In genomic region chr3:56894912-56895431, GRCh38 we compare ENCODE assay signal across 9 cellular contexts.
DNase-seq lines count a peak whose midpoint lies in the region; ATAC-seq and TF ChIP-seq lines count a peak whose summit lies in the region.
"Had no signal": no experiment of that assay in that cellular context is flagged by ENCODE, and none has a peak within 500 bp of the region (broad histone marks: within the 10 kb centered on the region; RNA-seq: fewer than 3 reads in every experiment).

No MANE protein-coding gene starts in this region.

- no peak for TF ChIP-seq POLR2A in prostate gland (IDR thresholded peaks at IDR 0.05)

- ATAC-seq in CD4-positive, alpha-beta T cell (ENCODE audit: poor library complexity) = peak; percentile 81
- ATAC-seq in GM19463 (IDR thresholded peaks at IDR 0.05; ENCODE audit: unreplicated experiment) = peak; percentile 76

- no peaks in the 10 kb centered on the region for H3K9me3 Mint-ChIP-seq in CD4-positive, alpha-beta T cell

- no peaks in the 10 kb centered on the region for H3K27me3 ChIP-seq in CD4-positive, alpha-beta T cell (ENCODE audit: control insufficient read depth, insufficient read depth, low read length)
- H3K27me3 ChIP-seq in prostate gland (replicated peaks; ENCODE audit: insufficient read depth) = no peaks in the 10 kb centered on the region

- peak overlapping the region; percentile 11 for H3K27ac ChIP-seq in CD4-positive, alpha-beta T cell (ENCODE audit: low read depth, low read length)
- H3K27ac ChIP-seq in prostate gland = no peak overlapping the region
- H3K27ac ChIP-seq: SK-N-MC had no signal

- intact Hi-C loops in CD4-positive, alpha-beta T cell (cut with DNase I, micrococcal nuclease) = no loop called here
- intact Hi-C loops in prostate gland (cut with DNase I) = no loop called here

- H3K27me3 Mint-ChIP-seq in CD4-positive, alpha-beta T cell = no peaks in the 10 kb centered on the region

- WGBS in prostate gland = 58% methylated on average over 10 of the region's 10 CpGs

- H3K36me3 Mint-ChIP-seq in CD4-positive, alpha-beta T cell (ENCODE audit: low read depth) = no peaks in the 10 kb centered on the region

- peaks cover 72% of the 10 kb centered on the region for H3K4me1 Mint-ChIP-seq in CD4-positive, alpha-beta T cell (ENCODE audit: low read depth)

- H3K4me3 ChIP-seq in prostate gland = no peak overlapping the region
- H3K4me3 ChIP-seq: SK-N-MC had no signal

- CTCF ChIA-PET in CD4-positive, alpha-beta T cell (lab: Charles Lee) = no interaction called here

- H3K36me3 ChIP-seq in prostate gland = no peaks in the 10 kb centered on the region

- no peaks in the 10 kb centered on the region for H3K4me1 ChIP-seq in prostate gland (replicated peaks)

- no peaks in the 10 kb centered on the region for H3K9me3 ChIP-seq in CD4-positive, alpha-beta T cell (ENCODE audit: control insufficient read depth, low read length)
- no peaks in the 10 kb centered on the region for H3K9me3 ChIP-seq in prostate gland

- POLR2A ChIA-PET in CD4-positive, alpha-beta T cell (lab: Charles Lee) = no interaction called here

- peak in 1 of 10 experiments; percentile 17 for DNase-seq in CD4-positive, alpha-beta T cell
- DNase-seq in UCSD-AML1 (lab: John Stamatoyannopoulos, UW; ENCODE audit: unreplicated experiment) = peak; percentile 44
- peak; percentile 63 for DNase-seq in iris pigment epithelial cell (ENCODE audit: low read depth)
- no peak for DNase-seq in NCI-H510A (lab: John Stamatoyannopoulos, UW)
- DNase-seq in prostate gland (ENCODE audit: low spot score) = no peak
- DNase-seq in SW480 (ENCODE audit: low spot score) = no peak
- no peak for DNase-seq in KG1 (lab: John Stamatoyannopoulos, UW)

- peak overlapping the region; percentile 51 for H3K4me3 Mint-ChIP-seq in CD4-positive, alpha-beta T cell

- H3K27ac Mint-ChIP-seq in CD4-positive, alpha-beta T cell = peak overlapping the region; percentile 80

- TF ChIP-seq CTCF in CD4-positive, alpha-beta T cell (IDR thresholded peaks at IDR 0.05) = no peak
- TF ChIP-seq CTCF in prostate gland (IDR thresholded peaks at IDR 0.05) = no peak

Comparison
In these comparisons a context has a peak if more than half of its experiments do, and no peak if none do; other contexts are left out.
1. DNase-seq: peak in UCSD-AML1 (single experiment) and iris pigment epithelial cell (single experiment); none in NCI-H510A (single experiment), prostate gland (single experiment), SW480 (single experiment) and KG1 (single experiment).